Comparison of ENCODE assay signal across 23 cellular contexts in genomic region chr10:124182088-124182541, GRCh38.
"Had no signal": no experiment of that assay in that cellular context is flagged by ENCODE, and none has a peak within 500 bp of the region (broad histone marks: within the 10 kb centered on the region; RNA-seq: fewer than 3 reads in every experiment).

No MANE protein-coding gene starts in this region.

- H3K4me3 ChIP-seq: left lung, pancreas, right lobe of liver, thoracic aorta, upper lobe of right lung had no signal

- H3K27ac ChIP-seq: left lung, pancreas, right lobe of liver, thoracic aorta, upper lobe of right lung, VCaP had no signal

- H3K9me3 ChIP-seq: left lung, pancreas, right lobe of liver, thoracic aorta, upper lobe of right lung had no signal

- H3K27me3 ChIP-seq: left lung, pancreas, right lobe of liver, upper lobe of right lung had no signal

- DNase-seq: activated CD4-positive, alpha-beta memory T cell treated with anti-CD3 and anti-CD28 coated beads, Interleukin-2, amount 10 ng/mL, durations not matched to agents 7 days and 5 days; activated CD4-positive, alpha-beta T cell treated with anti-CD3 and anti-CD28 coated beads, Interleukin-2, amount 10 ng/mL, durations not matched to agents 24 days and 14 days; activated gamma-delta T cell treated with Interleukin-2 at 50 U/mL for 16 hours; anterior cingulate cortex; central memory CD4-positive, alpha-beta T cell; dermis blood vessel endothelial cell; effector memory CD8-positive, alpha-beta T cell; foreskin melanocyte; kidney; left lung; mammary epithelial cell; pancreas; stimulated activated CD4-positive, alpha-beta T cell treated with anti-CD3 and anti-CD28 coated beads, Interleukin-2, amount 100 ng/mL, for 48 hours; stimulated activated CD8-positive, alpha-beta memory T cell treated with anti-CD3 and anti-CD28 coated beads, Interleukin-4, amount 100 ng/mL, for 48 hours; stimulated activated naive CD4-positive, alpha-beta T cell; upper lobe of right lung had no signal

- ATAC-seq: activated CD4-positive, CD25-positive, alpha-beta regulatory T cell treated with anti-CD3 and anti-CD28 coated beads, Interleukin-2, amount 50 U/mL, for 24 hours; effector memory CD8-positive, alpha-beta T cell; esophagus mucosa; left lung; natural killer cell treated with Interleukin-12 subunit alpha and Interleukin-12 subunit beta and Interleukin-15 and Interleukin-18, amount 100 ng/mL, for 72 hours; pancreas; right lobe of liver; SK-N-SH treated with all-trans-retinoic acid at 6 μM for 48 hours; upper lobe of right lung had no signal

- H3K36me3 ChIP-seq: left lung, pancreas, right lobe of liver, thoracic aorta, upper lobe of right lung had no signal

- H3K4me1 ChIP-seq: left lung, pancreas, right lobe of liver, upper lobe of right lung had no signal
